In genomic region chr3:122568131-122568530, GRCh38 we compare ENCODE assay signal across 1 cellular context.
TF ChIP-seq lines count a peak whose summit lies in the region.

No MANE protein-coding gene starts in this region.

TF ChIP-seq in HEK293, 187 proteins besides CTCF, POLR2A, EP300 and RAD21 (continued from another document):
- TF ChIP-seq ZNF394 (tag by site-specific recombination; IDR thresholded peaks at IDR 0.05; ENCODE audit: borderline replicate concordance) (peak; percentile 71), ZNF140 (tag by site-specific recombination; IDR thresholded peaks at IDR 0.05) (peak; percentile 11; the same call in 1 of the 2 replicates), ZNF518A (tag by site-specific recombination; conservative IDR thresholded peaks at IDR 0.05; ENCODE audit: low read depth) (peak; percentile 57), ZNF426 (tag by site-specific recombination; IDR thresholded peaks at IDR 0.05) (peak; percentile 41), ZNF555 (tag by site-specific recombination; conservative IDR thresholded peaks at IDR 0.05) (peak; percentile 26; the same call in 1 of the 2 replicates), ZNF623 (tag by site-specific recombination; IDR thresholded peaks at IDR 0.05) (peak; percentile 33; the same call in 1 of the 2 replicates), ZBTB11 (tag by site-specific recombination; conservative IDR thresholded peaks at IDR 0.05; ENCODE audit: low read depth) (peak; percentile 46; the same call in 1 of the 2 replicates), ZNF266 (tag by site-specific recombination; IDR thresholded peaks at IDR 0.05; ENCODE audit: low read depth) (0 out of 2 replicates have a peak, but pooled peaks have one; percentile 19)
